In the genomic region with DNA sequence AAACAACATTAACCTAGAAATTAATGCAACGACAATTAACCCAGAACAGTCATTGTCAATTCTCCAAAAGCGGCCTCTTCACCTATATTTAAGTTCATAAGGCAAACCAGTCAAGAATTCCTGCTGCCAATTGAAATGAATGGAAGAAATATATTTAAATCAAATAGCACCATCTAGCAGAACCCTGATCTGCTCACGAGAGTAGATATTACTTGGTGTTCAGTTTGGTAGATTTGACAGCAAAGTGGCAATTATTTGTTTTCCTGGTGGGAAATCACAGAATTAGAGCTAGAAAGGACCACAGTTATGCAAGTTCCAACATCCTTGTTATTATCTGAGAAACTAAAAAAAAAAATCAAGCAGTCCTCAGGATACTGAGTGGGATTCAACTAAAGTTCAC, we compare ENCODE assay signal across 10 cellular contexts. TPM values are rescaled to one million over a fixed set of nuclear protein-coding genes. Genes with fewer than 3 reads are reported as not detected.
DNase-seq lines count a peak whose midpoint lies in the region; ATAC-seq, FAIRE-seq and TF ChIP-seq lines count a peak whose summit lies in the region.
"Had no signal": no experiment of that assay in that cellular context is flagged by ENCODE, and none has a peak within 500 bp of the region (broad histone marks: within the 10 kb centered on the region; RNA-seq: fewer than 3 reads in every experiment).

No MANE protein-coding gene starts in this region.

- FAIRE-seq in H54 (lab: Jason Lieb, UNC), result peak; percentile 11

- POLR2A ChIA-PET in naive thymus-derived CD8-positive, alpha-beta T cell (lab: Charles Lee), result interaction anchor here (4.3 kb wide), 1 partner anchor 102 kb away, joined by 190 read pairs; no protein-coding TSS in a partner anchor

- H3K27ac Mint-ChIP-seq in activated naive CD8-positive, alpha-beta T cell, result peak overlapping the region; percentile 86
- peak overlapping the region in 6 of 10 donors; percentile 68 to 98 (median 90) for H3K27ac Mint-ChIP-seq in naive thymus-derived CD8-positive, alpha-beta T cell

- no peaks in the 10 kb centered on the region for H3K36me3 Mint-ChIP-seq in activated naive CD8-positive, alpha-beta T cell
- H3K36me3 Mint-ChIP-seq in naive thymus-derived CD8-positive, alpha-beta T cell, result no peaks in the 10 kb centered on the region

- no peak for TF ChIP-seq POLR2A in H54 (IDR thresholded peaks at IDR 0.05; ENCODE audit: low read depth, low read length)

- H3K27me3 Mint-ChIP-seq in activated naive CD8-positive, alpha-beta T cell, result no peaks in the 10 kb centered on the region
- H3K27me3 Mint-ChIP-seq in naive thymus-derived CD8-positive, alpha-beta T cell, result no peaks in the 10 kb centered on the region

- peak overlapping the region; percentile 92 for H3K4me3 Mint-ChIP-seq in activated naive CD8-positive, alpha-beta T cell
- H3K4me3 Mint-ChIP-seq in naive thymus-derived CD8-positive, alpha-beta T cell, result peak overlapping the region; percentile 92 to 99 (median 96)

- DNase-seq in Ammon's horn (ENCODE audit: low spot score) (peak; percentile 35), H54 (ENCODE audit: insufficient read length, low spot score) (no peak), SKM-1 treated with dmso at 0.1 percent for 144 hours (lab: John Stamatoyannopoulos, UW; ENCODE audit: unreplicated experiment) (no peak), NCI-H345 treated with DMSO at 0.1 percent for 48 hours (lab: John Stamatoyannopoulos, UW; ENCODE audit: unreplicated experiment) (no peak), SHP77 (lab: John Stamatoyannopoulos, UW) (no peak)
- DNase-seq in naive thymus-derived CD8-positive, alpha-beta T cell, result no peak
- DNase-seq: amniotic stem cell, Kasumi-1 had no signal

- H3K9me3 Mint-ChIP-seq in activated naive CD8-positive, alpha-beta T cell (ENCODE audit: low read depth), result no peaks in the 10 kb centered on the region
- peaks cover 0 to 3% (median 0%) of the 10 kb centered on the region in 9 donors for H3K9me3 Mint-ChIP-seq in naive thymus-derived CD8-positive, alpha-beta T cell

- H3K4me1 Mint-ChIP-seq in activated naive CD8-positive, alpha-beta T cell (ENCODE audit: low read depth), result peaks cover 38% of the 10 kb centered on the region
- H3K4me1 Mint-ChIP-seq in naive thymus-derived CD8-positive, alpha-beta T cell, result peaks cover 18 to 55% (median 48%) of the 10 kb centered on the region in 4 donors

- ATAC-seq in naive thymus-derived CD8-positive, alpha-beta T cell, result no peak
- ATAC-seq in HG02840 (IDR thresholded peaks at IDR 0.05; ENCODE audit: low FRiP score, unreplicated experiment), result no peak

RNA-seq across cellular contexts. Expression of a gene that starts 2.3 kb away (rescaled TPM):
- total RNA-seq in naive thymus-derived CD8-positive, alpha-beta T cell, result 10 to 100 TPM; 40.2 to 40.6 TPM
- 10 to 100 TPM; 36.4 to 43.8 (median 36.8) TPM for polyA plus RNA-seq in naive thymus-derived CD8-positive, alpha-beta T cell
